In the genomic region with DNA sequence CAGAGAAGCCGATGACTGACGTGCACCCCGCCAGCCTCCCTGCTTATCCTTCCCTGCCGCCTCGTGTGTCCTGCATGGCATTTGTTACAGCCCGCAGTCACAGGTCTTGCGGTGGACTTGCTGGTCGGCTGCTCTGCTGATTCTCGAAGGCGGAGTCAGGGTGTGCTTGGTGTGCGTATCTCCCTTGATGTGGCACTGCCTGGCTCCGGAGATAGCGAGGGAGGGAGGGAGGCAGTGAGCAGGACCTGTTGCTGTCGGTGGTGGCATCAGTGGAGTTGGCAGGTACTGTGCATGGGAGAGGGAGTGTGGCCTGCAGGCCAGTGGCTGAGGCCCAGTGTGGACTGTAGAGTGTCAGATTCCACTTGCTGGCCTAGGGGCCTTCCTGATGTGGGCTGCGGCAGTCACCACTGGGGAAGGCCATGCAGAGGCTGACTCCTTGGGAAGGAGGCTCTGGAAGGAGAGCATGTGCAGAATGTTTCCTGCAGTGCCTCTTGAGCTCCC, we compare ENCODE assay signal across 26 cellular contexts.
DNase-seq lines count a peak whose midpoint lies in the region; ATAC-seq and TF ChIP-seq lines count a peak whose summit lies in the region.
"Had no signal": no experiment of that assay in that cellular context is flagged by ENCODE, and none has a peak within 500 bp of the region (broad histone marks: within the 10 kb centered on the region; RNA-seq: fewer than 3 reads in every experiment).

No MANE protein-coding gene starts in this region.

- TF ChIP-seq POLR2A in erythroblast (IDR thresholded peaks at IDR 0.05; ENCODE audit: low read length), result no peak
- TF ChIP-seq POLR2A in stomach (IDR thresholded peaks at IDR 0.05), result no peak

- H3K9ac ChIP-seq in NT2/D1 (ENCODE audit: insufficient read length, low read depth), result peak overlapping the region; percentile 13
- no peak overlapping the region for H3K9ac ChIP-seq in neural progenitor cell

- H3K4me3 Mint-ChIP-seq in neural progenitor cell, result no peak overlapping the region
- H3K4me3 Mint-ChIP-seq: activated CD4-positive, alpha-beta T cell treated with anti-CD3 and anti-CD28 coated beads, Interleukin-2, amount 10 ng/mL, durations not matched to agents 7 days and 5 days; effector memory CD8-positive, alpha-beta T cell; naive thymus-derived CD8-positive, alpha-beta T cell; T-helper 2 cell treated with Interferon-gamma antibody and Interleukin-4, amounts not matched to agents 5 μg/mL and 100 μg/mL, for 36 hours had no signal

- peaks cover 97% of the 10 kb centered on the region for H3K79me2 ChIP-seq in neural progenitor cell (ENCODE audit: low read depth)

- no peak for TF ChIP-seq CTCF in neural progenitor cell (IDR thresholded peaks at IDR 0.05)
- TF ChIP-seq CTCF in stomach (IDR thresholded peaks at IDR 0.05), result no peak

- 33 to 82% (median 48%) methylated on average over 11 to 15 of the region's 15 CpGs for WGBS in stomach, 5 donors

- peaks cover 12% of the 10 kb centered on the region for H3K36me3 Mint-ChIP-seq in neural progenitor cell
- H3K36me3 Mint-ChIP-seq: naive thymus-derived CD8-positive, alpha-beta T cell had no signal

- H4K20me1 ChIP-seq in neural progenitor cell (ENCODE audit: low read depth), result peaks cover 74% of the 10 kb centered on the region

- H3K4me1 ChIP-seq in NT2/D1 (ENCODE audit: insufficient read depth, insufficient read length), result peaks cover 13% of the 10 kb centered on the region
- peaks cover 15% of the 10 kb centered on the region for H3K4me1 ChIP-seq in neural progenitor cell
- H3K4me1 ChIP-seq in stomach, result peaks cover 23 to 51% (median 41%) of the 10 kb centered on the region in 4 donors

- intact Hi-C loops in stomach (cut with DNase I; ENCODE audit: low total_unique reads), result no loop called here

- peak overlapping the region; percentile 92 for H3K27ac Mint-ChIP-seq in neural progenitor cell
- H3K27ac Mint-ChIP-seq: activated CD4-positive, alpha-beta T cell treated with anti-CD3 and anti-CD28 coated beads, Interleukin-2, amount 10 ng/mL, durations not matched to agents 7 days and 5 days; effector memory CD8-positive, alpha-beta T cell; naive thymus-derived CD8-positive, alpha-beta T cell; T-helper 2 cell treated with Interferon-gamma antibody and Interleukin-4, amounts not matched to agents 5 μg/mL and 100 μg/mL, for 36 hours had no signal

- DNase-seq in NT2/D1 (ENCODE audit: low read depth, low spot score) (no peak), erythroblast (lab: John Stamatoyannopoulos, UW) (peak; percentile 78 to 87), neural progenitor cell (ENCODE audit: low spot score) (no peak), stomach (peak; percentile 73), Ammon's horn (ENCODE audit: low spot score) (no peak), COLO668 (lab: John Stamatoyannopoulos, UW; ENCODE audit: unreplicated experiment) (no peak)
- DNase-seq: activated CD4-positive, alpha-beta T cell treated with anti-CD3 and anti-CD28 coated beads, Interleukin-2, amount 10 ng/mL, durations not matched to agents 7 days and 5 days; activated T-cell treated with anti-CD3 and anti-CD28 coated beads, Interleukin-2, amount 50 U/mL, for 48 hours; C1 segment of cervical spinal cord; Caco-2; central memory CD4-positive, alpha-beta T cell; DMS53; effector memory CD8-positive, alpha-beta T cell; HCEC 1CT; Karpas-422; MV-4-11; naive thymus-derived CD8-positive, alpha-beta T cell; NCI-H1436 treated with DMSO at 0.1 percent for 48 hours; NCI-H2107; NCI-H446; NCI-H774; SHP77 treated with DMSO at 0.1 percent for 48 hours; WERI-Rb-1 had no signal

- H3K4me3 ChIP-seq in NT2/D1 (ENCODE audit: insufficient read length, low read depth), result no peak overlapping the region
- no peak overlapping the region for H3K4me3 ChIP-seq in neural progenitor cell
- H3K4me3 ChIP-seq in stomach, result no peak overlapping the region
- H3K4me3 ChIP-seq: tibial artery had no signal

- H3F3A ChIP-seq in neural progenitor cell (ENCODE audit: low read depth), result no peaks in the 10 kb centered on the region

- no peak overlapping the region for H2AFZ ChIP-seq in neural progenitor cell (replicated peaks)

- H3K27me3 ChIP-seq in NT2/D1 (ENCODE audit: insufficient read depth, insufficient read length), result no peaks in the 10 kb centered on the region
- no peaks in the 10 kb centered on the region for H3K27me3 ChIP-seq in neural progenitor cell
- H3K27me3 ChIP-seq in stomach, result no peaks in the 10 kb centered on the region
- H3K27me3 ChIP-seq: tibial artery had no signal

- TF ChIP-seq EP300 in stomach (IDR thresholded peaks at IDR 0.05), result no peak

- peaks cover 3% of the 10 kb centered on the region for H3K27me3 Mint-ChIP-seq in neural progenitor cell (ENCODE audit: insufficient read depth, low read depth)
- H3K27me3 Mint-ChIP-seq: activated CD4-positive, alpha-beta T cell treated with anti-CD3 and anti-CD28 coated beads, Interleukin-2, amount 10 ng/mL, durations not matched to agents 7 days and 5 days; effector memory CD8-positive, alpha-beta T cell had no signal

- H3K9me3 Mint-ChIP-seq in neural progenitor cell, result peaks cover 19% of the 10 kb centered on the region
- H3K9me3 Mint-ChIP-seq: activated CD4-positive, alpha-beta T cell treated with anti-CD3 and anti-CD28 coated beads, Interleukin-2, amount 10 ng/mL, durations not matched to agents 7 days and 5 days; effector memory CD8-positive, alpha-beta T cell; naive thymus-derived CD8-positive, alpha-beta T cell; T-helper 2 cell treated with Interferon-gamma antibody and Interleukin-4, amounts not matched to agents 5 μg/mL and 100 μg/mL, for 36 hours had no signal

- peaks cover 43% of the 10 kb centered on the region for H3K4me1 Mint-ChIP-seq in neural progenitor cell
- H3K4me1 Mint-ChIP-seq: activated CD4-positive, alpha-beta T cell treated with anti-CD3 and anti-CD28 coated beads, Interleukin-2, amount 10 ng/mL, durations not matched to agents 7 days and 5 days; naive thymus-derived CD8-positive, alpha-beta T cell had no signal

- H3K27ac ChIP-seq in neural progenitor cell, result no peak overlapping the region
- H3K27ac ChIP-seq in stomach, result peak overlapping the region; percentile 4 to 68 (median 45)
- H3K27ac ChIP-seq: tibial artery, WERI-Rb-1 had no signal

- H3K36me3 ChIP-seq in NT2/D1 (ENCODE audit: insufficient read depth, insufficient read length, low read length) (no peaks in the 10 kb centered on the region), neural progenitor cell (no peaks in the 10 kb centered on the region), stomach (no peaks in the 10 kb centered on the region)
- H3K36me3 ChIP-seq: tibial artery had no signal

- no peak for ATAC-seq in HG03108 (IDR thresholded peaks at IDR 0.05; ENCODE audit: unreplicated experiment)
- ATAC-seq: effector memory CD8-positive, alpha-beta T cell; naive thymus-derived CD8-positive, alpha-beta T cell had no signal

- no peaks in the 10 kb centered on the region for H3K9me3 ChIP-seq in NT2/D1 (ENCODE audit: insufficient read depth, low read length)
- no peaks in the 10 kb centered on the region for H3K9me3 ChIP-seq in neural progenitor cell (ENCODE audit: low read depth)
- H3K9me3 ChIP-seq in stomach, result no peaks in the 10 kb centered on the region
- H3K9me3 ChIP-seq: Caco-2, tibial artery had no signal

- H3K4me2 ChIP-seq in neural progenitor cell, result no peak overlapping the region

Comparison
In these comparisons a context has a peak if more than half of its experiments do, and no peak if none do; other contexts are left out.
1. DNase-seq: peak in erythroblast (2 of 2) and stomach (single experiment); none in NT2/D1 (single experiment), neural progenitor cell (single experiment), Ammon's horn (single experiment) and COLO668 (single experiment).